Comparison of ENCODE assay signal across 15 cellular contexts in the genomic region with DNA sequence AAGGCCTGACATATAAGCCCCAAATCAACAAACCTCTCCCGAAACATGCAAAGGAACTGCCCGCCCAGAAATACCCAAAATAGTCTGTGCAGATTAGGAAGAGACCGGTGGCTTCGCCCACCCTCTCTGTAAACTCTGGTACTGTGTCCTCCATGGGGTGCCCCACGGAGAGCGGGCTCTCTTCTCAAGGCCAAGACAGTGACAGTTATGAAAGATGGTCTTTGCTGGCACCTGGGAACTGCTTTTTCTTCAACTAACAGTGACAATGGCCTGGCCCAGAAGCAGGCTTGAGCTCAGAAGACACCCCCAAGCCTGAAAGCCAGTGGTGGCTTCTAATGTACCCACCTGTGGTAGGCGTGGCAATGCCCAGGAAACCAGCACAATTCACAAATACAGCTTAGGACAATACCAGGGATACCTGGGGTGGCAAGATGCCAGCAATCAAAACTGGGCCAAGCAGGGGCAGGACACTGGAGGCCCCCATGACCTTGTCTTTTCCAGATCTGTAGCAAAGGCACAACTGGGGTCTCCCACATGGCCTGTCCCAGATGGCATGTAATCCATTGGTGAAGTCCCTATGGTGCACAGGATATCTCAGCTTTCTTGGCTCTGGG.
DNase-seq lines count a peak whose midpoint lies in the region; ATAC-seq and TF ChIP-seq lines count a peak whose summit lies in the region.
"Had no signal": no experiment of that assay in that cellular context is flagged by ENCODE, and none has a peak within 500 bp of the region (broad histone marks: within the 10 kb centered on the region; RNA-seq: fewer than 3 reads in every experiment).

No MANE protein-coding gene starts in this region.

- CTCF ChIA-PET in activated naive CD4-positive, alpha-beta T cell treated with anti-CD3 and anti-CD28 coated beads for 36 hours (lab: Charles Lee), result interaction anchor here (1.2 kb wide), 1 partner anchor 85 kb away, joined by 3 read pairs; no protein-coding TSS in a partner anchor
- CTCF ChIA-PET in activated CD8-positive, alpha-beta memory T cell treated with anti-CD3 and anti-CD28 coated beads, Interleukin-2, amount 10 ng/mL, durations not matched to agents 7 days and 5 days (lab: Charles Lee), result no interaction called here

- H3K4me1 ChIP-seq in vagina, result peaks cover 29% of the 10 kb centered on the region

- TF ChIP-seq CTCF in mesothelial cell of epicardium (IDR thresholded peaks at IDR 0.05; ENCODE audit: unreplicated experiment) (no peak), vagina (IDR thresholded peaks at IDR 0.05) (no peak)

- H3K4me1 Mint-ChIP-seq in activated naive CD4-positive, alpha-beta T cell treated with anti-CD3 and anti-CD28 coated beads, Interleukin-2, amount 50 U/mL, for 24 hours, result no peaks in the 10 kb centered on the region
- H3K4me1 Mint-ChIP-seq in activated naive CD4-positive, alpha-beta T cell treated with anti-CD3 and anti-CD28 coated beads for 36 hours (ENCODE audit: low read depth), result no peaks in the 10 kb centered on the region
- peaks cover 12% of the 10 kb centered on the region for H3K4me1 Mint-ChIP-seq in mesothelial cell of epicardium
- no peaks in the 10 kb centered on the region for H3K4me1 Mint-ChIP-seq in stimulated activated effector memory CD8-positive, alpha-beta T cell treated with anti-CD3 and anti-CD28 coated beads, Interleukin-12 subunit alpha, Interleukin-12 subunit beta, amount 100 ng/mL, for 72 hours
- H3K4me1 Mint-ChIP-seq in activated CD8-positive, alpha-beta memory T cell treated with anti-CD3 and anti-CD28 coated beads, Interleukin-2, amount 10 ng/mL, durations not matched to agents 7 days and 5 days, result peaks cover 2% of the 10 kb centered on the region
- no peaks in the 10 kb centered on the region for H3K4me1 Mint-ChIP-seq in activated T-cell treated with anti-CD3 and anti-CD28 coated beads, Interleukin-2, amount 50 U/mL, for 72 hours (ENCODE audit: low read depth)
- no peaks in the 10 kb centered on the region for H3K4me1 Mint-ChIP-seq in immature natural killer cell

- peak overlapping the region; percentile 32 for H3K27ac Mint-ChIP-seq in activated naive CD4-positive, alpha-beta T cell treated with anti-CD3 and anti-CD28 coated beads, Interleukin-2, amount 50 U/mL, for 24 hours
- no peak overlapping the region for H3K27ac Mint-ChIP-seq in activated naive CD4-positive, alpha-beta T cell treated with anti-CD3 and anti-CD28 coated beads for 36 hours
- H3K27ac Mint-ChIP-seq in mesothelial cell of epicardium (peak overlapping the region; percentile 13), immature natural killer cell (no peak overlapping the region)
- H3K27ac Mint-ChIP-seq in stimulated activated effector memory CD8-positive, alpha-beta T cell treated with anti-CD3 and anti-CD28 coated beads, Interleukin-12 subunit alpha, Interleukin-12 subunit beta, amount 100 ng/mL, for 72 hours, result peak overlapping the region; percentile 23
- H3K27ac Mint-ChIP-seq in activated CD8-positive, alpha-beta memory T cell treated with anti-CD3 and anti-CD28 coated beads, Interleukin-2, amount 10 ng/mL, durations not matched to agents 7 days and 5 days, result no peak overlapping the region
- H3K27ac Mint-ChIP-seq in activated T-cell treated with anti-CD3 and anti-CD28 coated beads, Interleukin-2, amount 50 U/mL, for 72 hours, result no peak overlapping the region

- H3K36me3 ChIP-seq in vagina, result peaks cover 0 to 34% of the 10 kb centered on the region in 2 donors

- H3K9me3 Mint-ChIP-seq in activated naive CD4-positive, alpha-beta T cell treated with anti-CD3 and anti-CD28 coated beads, Interleukin-2, amount 50 U/mL, for 24 hours, result no peaks in the 10 kb centered on the region
- H3K9me3 Mint-ChIP-seq in activated naive CD4-positive, alpha-beta T cell treated with anti-CD3 and anti-CD28 coated beads for 36 hours, result no peaks in the 10 kb centered on the region
- H3K9me3 Mint-ChIP-seq in mesothelial cell of epicardium (no peaks in the 10 kb centered on the region), immature natural killer cell (no peaks in the 10 kb centered on the region)
- no peaks in the 10 kb centered on the region for H3K9me3 Mint-ChIP-seq in stimulated activated effector memory CD8-positive, alpha-beta T cell treated with anti-CD3 and anti-CD28 coated beads, Interleukin-12 subunit alpha, Interleukin-12 subunit beta, amount 100 ng/mL, for 72 hours
- no peaks in the 10 kb centered on the region for H3K9me3 Mint-ChIP-seq in activated CD8-positive, alpha-beta memory T cell treated with anti-CD3 and anti-CD28 coated beads, Interleukin-2, amount 10 ng/mL, durations not matched to agents 7 days and 5 days (ENCODE audit: low read depth)
- no peaks in the 10 kb centered on the region for H3K9me3 Mint-ChIP-seq in activated T-cell treated with anti-CD3 and anti-CD28 coated beads, Interleukin-2, amount 50 U/mL, for 72 hours

- no peaks in the 10 kb centered on the region for H3K27me3 ChIP-seq in vagina

- no peaks in the 10 kb centered on the region for H3K9me3 ChIP-seq in vagina

- no peak overlapping the region for H3K4me3 ChIP-seq in vagina

- no peak overlapping the region for H3K4me3 Mint-ChIP-seq in activated naive CD4-positive, alpha-beta T cell treated with anti-CD3 and anti-CD28 coated beads, Interleukin-2, amount 50 U/mL, for 24 hours
- H3K4me3 Mint-ChIP-seq in activated naive CD4-positive, alpha-beta T cell treated with anti-CD3 and anti-CD28 coated beads for 36 hours, result no peak overlapping the region
- H3K4me3 Mint-ChIP-seq in mesothelial cell of epicardium, result no peak overlapping the region
- H3K4me3 Mint-ChIP-seq in stimulated activated effector memory CD8-positive, alpha-beta T cell treated with anti-CD3 and anti-CD28 coated beads, Interleukin-12 subunit alpha, Interleukin-12 subunit beta, amount 100 ng/mL, for 72 hours, result no peak overlapping the region
- no peak overlapping the region for H3K4me3 Mint-ChIP-seq in activated CD8-positive, alpha-beta memory T cell treated with anti-CD3 and anti-CD28 coated beads, Interleukin-2, amount 10 ng/mL, durations not matched to agents 7 days and 5 days
- no peak overlapping the region for H3K4me3 Mint-ChIP-seq in activated T-cell treated with anti-CD3 and anti-CD28 coated beads, Interleukin-2, amount 50 U/mL, for 72 hours
- H3K4me3 Mint-ChIP-seq in immature natural killer cell, result no peak overlapping the region

- intact Hi-C loops in activated naive CD4-positive, alpha-beta T cell treated with anti-CD3 and anti-CD28 coated beads for 36 hours (cut with micrococcal nuclease), result no loop called here
- intact Hi-C loops in vagina (cut with DNase I), result loop anchor here (5.0 kb wide), 1 partner anchor 256 kb away; a partner anchor contains a TSS

- TF ChIP-seq POLR2A in vagina (IDR thresholded peaks at IDR 0.05), result no peak

- no peak for DNase-seq in activated naive CD4-positive, alpha-beta T cell treated with anti-CD3 and anti-CD28 coated beads for 36 hours
- no peak for DNase-seq in mesothelial cell of epicardium (ENCODE audit: low spot score in 2 of 2, unreplicated experiment in 2 of 2)
- DNase-seq in stimulated activated effector memory CD8-positive, alpha-beta T cell treated with anti-CD3 and anti-CD28 coated beads, Interleukin-12 subunit alpha, Interleukin-12 subunit beta, amount 100 ng/mL, for 72 hours (ENCODE audit: low spot score in 2 of 2), result no peak
- no peak for DNase-seq in vagina (ENCODE audit: extremely low spot score in 2 of 2)
- no peak for DNase-seq in activated CD8-positive, alpha-beta memory T cell treated with anti-CD3 and anti-CD28 coated beads, Interleukin-2, amount 10 ng/mL, durations not matched to agents 7 days and 5 days
- no peak for DNase-seq in activated T-cell treated with anti-CD3 and anti-CD28 coated beads, Interleukin-2, amount 50 U/mL, for 72 hours
- no peak for DNase-seq in immature natural killer cell
- DNase-seq: C1 segment of cervical spinal cord, GF-D8, NCI-H1436, NCI-H2029, NCI-H774, PC-3 had no signal

- H3K36me3 Mint-ChIP-seq in activated naive CD4-positive, alpha-beta T cell treated with anti-CD3 and anti-CD28 coated beads, Interleukin-2, amount 50 U/mL, for 24 hours, result no peaks in the 10 kb centered on the region
- no peaks in the 10 kb centered on the region for H3K36me3 Mint-ChIP-seq in activated naive CD4-positive, alpha-beta T cell treated with anti-CD3 and anti-CD28 coated beads for 36 hours (ENCODE audit: low read depth)
- peaks cover 20% of the 10 kb centered on the region for H3K36me3 Mint-ChIP-seq in mesothelial cell of epicardium
- no peaks in the 10 kb centered on the region for H3K36me3 Mint-ChIP-seq in stimulated activated effector memory CD8-positive, alpha-beta T cell treated with anti-CD3 and anti-CD28 coated beads, Interleukin-12 subunit alpha, Interleukin-12 subunit beta, amount 100 ng/mL, for 72 hours
- H3K36me3 Mint-ChIP-seq in activated CD8-positive, alpha-beta memory T cell treated with anti-CD3 and anti-CD28 coated beads, Interleukin-2, amount 10 ng/mL, durations not matched to agents 7 days and 5 days, result peaks cover 3% of the 10 kb centered on the region
- peaks cover 0 to 3% of the 10 kb centered on the region in 2 donors for H3K36me3 Mint-ChIP-seq in activated T-cell treated with anti-CD3 and anti-CD28 coated beads, Interleukin-2, amount 50 U/mL, for 72 hours (ENCODE audit: insufficient read depth in 2 of 2)
- no peaks in the 10 kb centered on the region for H3K36me3 Mint-ChIP-seq in immature natural killer cell

- no peak for ATAC-seq in stimulated activated effector memory CD8-positive, alpha-beta T cell treated with anti-CD3 and anti-CD28 coated beads, Interleukin-12 subunit alpha, Interleukin-12 subunit beta, amount 100 ng/mL, for 72 hours
- no peak for ATAC-seq in activated CD8-positive, alpha-beta memory T cell treated with anti-CD3 and anti-CD28 coated beads, Interleukin-2, amount 10 ng/mL, durations not matched to agents 7 days and 5 days
- ATAC-seq in activated T-cell treated with anti-CD3 and anti-CD28 coated beads, Interleukin-2, amount 50 U/mL, for 72 hours (replicated peaks in 1 of 2), result no peak
- ATAC-seq: PC-3 had no signal

- H3K27me3 Mint-ChIP-seq in activated naive CD4-positive, alpha-beta T cell treated with anti-CD3 and anti-CD28 coated beads, Interleukin-2, amount 50 U/mL, for 24 hours, result no peaks in the 10 kb centered on the region
- H3K27me3 Mint-ChIP-seq in activated naive CD4-positive, alpha-beta T cell treated with anti-CD3 and anti-CD28 coated beads for 36 hours (ENCODE audit: low read depth), result no peaks in the 10 kb centered on the region
- H3K27me3 Mint-ChIP-seq in mesothelial cell of epicardium (ENCODE audit: low read depth) (no peaks in the 10 kb centered on the region), immature natural killer cell (ENCODE audit: low read depth in 3 of 3) (no peaks in the 10 kb centered on the region)
- no peaks in the 10 kb centered on the region for H3K27me3 Mint-ChIP-seq in activated CD8-positive, alpha-beta memory T cell treated with anti-CD3 and anti-CD28 coated beads, Interleukin-2, amount 10 ng/mL, durations not matched to agents 7 days and 5 days
- no peaks in the 10 kb centered on the region for H3K27me3 Mint-ChIP-seq in activated T-cell treated with anti-CD3 and anti-CD28 coated beads, Interleukin-2, amount 50 U/mL, for 72 hours (ENCODE audit: low read depth)

- peak overlapping the region; percentile 68 for H3K27ac ChIP-seq in vagina
- H3K27ac ChIP-seq: KMS-11 had no signal

Comparison
In these comparisons a context has a peak if more than half of its experiments do, and no peak if none do; other contexts are left out.
1. H3K27ac Mint-ChIP-seq: peak in activated naive CD4-positive, alpha-beta T cell treated with anti-CD3 and anti-CD28 coated beads, Interleukin-2, amount 50 U/mL, for 24 hours (single experiment), mesothelial cell of epicardium (single experiment) and stimulated activated effector memory CD8-positive, alpha-beta T cell treated with anti-CD3 and anti-CD28 coated beads, Interleukin-12 subunit alpha, Interleukin-12 subunit beta, amount 100 ng/mL, for 72 hours (single experiment); none in activated naive CD4-positive, alpha-beta T cell treated with anti-CD3 and anti-CD28 coated beads for 36 hours (single experiment), activated CD8-positive, alpha-beta memory T cell treated with anti-CD3 and anti-CD28 coated beads, Interleukin-2, amount 10 ng/mL, durations not matched to agents 7 days and 5 days (single experiment), activated T-cell treated with anti-CD3 and anti-CD28 coated beads, Interleukin-2, amount 50 U/mL, for 72 hours (single experiment) and immature natural killer cell (0 of 6).